ENCODE assay signal across 9 cellular contexts in the genomic region with DNA sequence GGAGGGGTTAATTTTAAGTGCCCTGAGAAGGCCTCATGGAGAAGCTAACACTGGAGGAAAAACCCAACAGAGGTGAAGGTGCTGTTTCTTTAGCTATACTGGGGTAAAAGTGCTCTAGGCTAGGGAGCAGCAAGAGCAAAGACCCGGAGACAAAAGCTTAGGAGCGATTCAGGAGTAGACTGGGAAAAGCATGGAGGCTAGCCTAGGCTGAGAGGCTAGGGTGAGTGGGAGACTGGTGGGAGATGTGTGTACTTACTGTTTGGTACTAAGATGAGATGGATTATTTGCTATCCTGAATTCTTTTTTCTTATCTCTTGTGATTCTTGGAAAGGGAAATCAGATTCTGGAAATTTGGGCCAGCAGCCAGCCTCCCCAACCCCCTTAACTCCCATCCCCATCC. TPM values are rescaled to one million over a fixed set of nuclear protein-coding genes. Genes with fewer than 3 reads are reported as not detected.
A peak's percentile ranks its signal among the peaks of the same experiment; 100 is the strongest.
DNase-seq lines count a peak whose midpoint lies in the region; ATAC-seq and TF ChIP-seq lines count a peak whose summit lies in the region.
"Had no signal": no experiment of that assay in that cellular context is flagged by ENCODE, and none has a peak within 500 bp of the region (broad histone marks: within the 10 kb centered on the region; RNA-seq: fewer than 3 reads in every experiment).

No MANE protein-coding gene starts in this region.

- peak overlapping the region; percentile 94 for H3K4me3 Mint-ChIP-seq in Calu3 (ENCODE audit: low read depth, unreplicated experiment)
- peak overlapping the region; percentile 95 for H3K4me3 Mint-ChIP-seq in chondrocyte (ENCODE audit: unreplicated experiment)
- H3K4me3 Mint-ChIP-seq in nephron progenitor cell: peak overlapping the region; percentile 99

- no peak overlapping the region for H3K27ac ChIP-seq in sigmoid colon

- ATAC-seq in GM18870 (IDR thresholded peaks at IDR 0.05; ENCODE audit: unreplicated experiment): no peak

- peaks cover 35% of the 10 kb centered on the region for H3K4me1 ChIP-seq in Loucy (ENCODE audit: insufficient read depth, low read length, poor library complexity, severe bottlenecking)
- H3K4me1 ChIP-seq in sigmoid colon: peaks cover 0 to 43% (median 36%) of the 10 kb centered on the region in 4 donors

- WGBS in sigmoid colon, 2 donors: 85 to 89% methylated on average over 2 of the region's 2 CpGs

- no peak for TF ChIP-seq EP300 in sigmoid colon (IDR thresholded peaks at IDR 0.05)

- H4K20me1 ChIP-seq in Loucy (ENCODE audit: insufficient read depth, low read length, poor library complexity, severe bottlenecking): peaks cover 36% of the 10 kb centered on the region

- H3K27me3 ChIP-seq in Loucy (ENCODE audit: insufficient read depth, low read length, poor library complexity, severe bottlenecking) (no peaks in the 10 kb centered on the region), sigmoid colon (no peaks in the 10 kb centered on the region)

- peaks cover 64% of the 10 kb centered on the region for H3K79me2 ChIP-seq in Loucy (ENCODE audit: insufficient read depth, low read length)

- DNase-seq in Calu3 (no peak), chondrocyte (ENCODE audit: low spot score) (no peak), nephron progenitor cell (no peak), mesenteric fat pad (ENCODE audit: low spot score) (no peak), NCI-H146 (lab: John Stamatoyannopoulos, UW) (no peak), sigmoid colon (no peak)
- DNase-seq: NCI-H1436 had no signal

- TF ChIP-seq CTCF in Calu3 (IDR thresholded peaks at IDR 0.05; ENCODE audit: unreplicated experiment) (no peak), Loucy (conservative IDR thresholded peaks at IDR 0.05; ENCODE audit: low read length) (no peak), chondrocyte (IDR thresholded peaks at IDR 0.05) (no peak), nephron progenitor cell (IDR thresholded peaks at IDR 0.05) (no peak), sigmoid colon (IDR thresholded peaks at IDR 0.05) (no peak)

- H3K36me3 Mint-ChIP-seq in Calu3 (ENCODE audit: insufficient read depth, unreplicated experiment) (peaks cover 40% of the 10 kb centered on the region), chondrocyte (ENCODE audit: low read depth) (peaks cover 8% of the 10 kb centered on the region), nephron progenitor cell (ENCODE audit: low read depth) (peaks cover 31% of the 10 kb centered on the region)

- intact Hi-C loops in Calu3 (cut with micrococcal nuclease; ENCODE audit: unreplicated experiment): no loop called here
- intact Hi-C loops in sigmoid colon (cut with DNase I): loop anchor here (5.0 kb wide), 2 partner anchors 553 to 868 kb away; partner anchors contain the start of genes ATG16L1 and USP40

- no peak for TF ChIP-seq POLR2A in sigmoid colon (IDR thresholded peaks at IDR 0.05)

- peak overlapping the region; percentile 88 for H3K4me3 ChIP-seq in Loucy (ENCODE audit: low read length, poor library complexity, severe bottlenecking)
- H3K4me3 ChIP-seq in sigmoid colon: peak overlapping the region in 1 of 4 donors; percentile 4

- peak overlapping the region; percentile 90 for H3K4me2 ChIP-seq in Loucy (ENCODE audit: low read depth, low read length, poor library complexity, severe bottlenecking)

- H2AFZ ChIP-seq in Loucy (ENCODE audit: low read length): no peak overlapping the region

- peak overlapping the region; percentile 93 for H3K9ac ChIP-seq in Loucy (ENCODE audit: low read depth, low read length, poor library complexity, severe bottlenecking)

- CTCF ChIA-PET in Calu3 (lab: Charles Lee): interaction anchor here (1.7 kb wide), 1 partner anchor 32 kb away, joined by 3 read pairs; no protein-coding TSS in a partner anchor

- H3K9me3 Mint-ChIP-seq in Calu3 (ENCODE audit: low read depth, unreplicated experiment): no peaks in the 10 kb centered on the region
- H3K9me3 Mint-ChIP-seq in chondrocyte (ENCODE audit: low read depth): no peaks in the 10 kb centered on the region
- peaks cover 4% of the 10 kb centered on the region for H3K9me3 Mint-ChIP-seq in nephron progenitor cell

- H3K4me1 Mint-ChIP-seq in Calu3 (ENCODE audit: low read depth, unreplicated experiment): peaks cover 26% of the 10 kb centered on the region
- H3K4me1 Mint-ChIP-seq in chondrocyte (ENCODE audit: low read depth): peaks cover 37% of the 10 kb centered on the region
- H3K4me1 Mint-ChIP-seq in nephron progenitor cell: peaks cover 34% of the 10 kb centered on the region

- peak overlapping the region; percentile 84 for H3K27ac Mint-ChIP-seq in Calu3 (ENCODE audit: unreplicated experiment)
- H3K27ac Mint-ChIP-seq in chondrocyte (ENCODE audit: unreplicated experiment): peak overlapping the region; percentile 42
- H3K27ac Mint-ChIP-seq in nephron progenitor cell: peak overlapping the region; percentile 59

- H3K36me3 ChIP-seq in Loucy (ENCODE audit: insufficient read depth, low read length): no peaks in the 10 kb centered on the region
- H3K36me3 ChIP-seq in sigmoid colon: peaks cover 0 to 6% (median 0%) of the 10 kb centered on the region in 4 donors

- H3K9me2 ChIP-seq in Loucy (replicated peaks; ENCODE audit: low read depth, low read length): no peaks in the 10 kb centered on the region

- BruUV-seq in Calu3 (replicated peaks; lab: Mats Ljungman, UMichigan): no TSS peak

- no peaks in the 10 kb centered on the region for H3K9me3 ChIP-seq in Loucy (ENCODE audit: insufficient read depth, low read depth, low read length)
- no peaks in the 10 kb centered on the region for H3K9me3 ChIP-seq in sigmoid colon

- no peaks in the 10 kb centered on the region for H3F3A ChIP-seq in Loucy (ENCODE audit: low read depth)

- no peaks in the 10 kb centered on the region for H3K27me3 Mint-ChIP-seq in Calu3 (ENCODE audit: unreplicated experiment)
- no peaks in the 10 kb centered on the region for H3K27me3 Mint-ChIP-seq in chondrocyte (ENCODE audit: low read depth)
- H3K27me3 Mint-ChIP-seq in nephron progenitor cell (ENCODE audit: low read depth, poor library complexity): no peaks in the 10 kb centered on the region

RNA-seq across cellular contexts. Expression of gene GIGYF2, which starts 2.0 kb away (rescaled TPM):
- total RNA-seq in Calu3 (2022): 70.0 and 72.2 TPM in 2 replicates
- 45.4 to 60.4 TPM (median 45.6 TPM) in 3 replicates for total RNA-seq in chondrocyte
- total RNA-seq in mesenteric fat pad: 74.5 TPM
- total RNA-seq in sigmoid colon: 10 to 100 TPM; 62.9 to 90.0 (median 74.9) TPM
- polyA plus RNA-seq in sigmoid colon: 10 to 100 TPM; 10.2 to 24.6 (median 16.6) TPM
